In genomic region chr19:17749912-17750317, GRCh38 we compare ENCODE assay signal across 12 cellular contexts. TPM values are rescaled to one million over a fixed set of nuclear protein-coding genes. Genes with fewer than 3 reads are reported as not detected.
A peak's percentile ranks its signal among the peaks of the same experiment; 100 is the strongest.
DNase-seq lines count a peak whose midpoint lies in the region; ATAC-seq, FAIRE-seq and TF ChIP-seq lines count a peak whose summit lies in the region.
"Had no signal": no experiment of that assay in that cellular context is flagged by ENCODE, and none has a peak within 500 bp of the region (broad histone marks: within the 10 kb centered on the region; RNA-seq: fewer than 3 reads in every experiment).

No MANE protein-coding gene starts in this region.

- POLR2A ChIA-PET in A549 (lab: Yijun Ruan, JAX), result no interaction called here

- FAIRE-seq in A549 (lab: Jason Lieb, UNC), result no peak
- FAIRE-seq: GM12892, H54 had no signal

- H3K27ac ChIP-seq in A549, result peak overlapping the region in 1 of 2 experiments; percentile 47; a peak in 3 of 6 replicates
- H3K27ac ChIP-seq in KOPT-K1 (ENCODE audit: low read depth, low read length, poor library complexity, severe bottlenecking), result peak overlapping the region; percentile 92
- peak overlapping the region in 1 of 3 donors; percentile 13 for H3K27ac ChIP-seq in right lobe of liver

- no peak for TF ChIP-seq RAD21 in A549 (conservative IDR thresholded peaks at IDR 0.05 in 1 of 2, IDR thresholded peaks at IDR 0.05 in 1 of 2)

- H3K4me3 Mint-ChIP-seq in activated T-helper 2 cell treated with anti-CD3 and anti-CD28 coated beads, Interferon-gamma antibody, Interleukin-2, Interleukin-4, amounts not matched to agents 10 μg/mL and 5 μg/mL and 100 μg/mL, durations not matched to agents 14 hours and 24 hours and 36 hours (ENCODE audit: low read depth), result peak overlapping the region; percentile 88
- no peak overlapping the region for H3K4me3 Mint-ChIP-seq in HFFc6

- CTCF ChIA-PET in A549 (lab: Yijun Ruan, JAX), result interaction anchor here (5.9 kb wide), 1 partner anchor 16 kb away, joined by 29 read pairs; no protein-coding TSS in a partner anchor

- peaks cover 38% of the 10 kb centered on the region for H3K4me1 Mint-ChIP-seq in activated T-helper 2 cell treated with anti-CD3 and anti-CD28 coated beads, Interferon-gamma antibody, Interleukin-2, Interleukin-4, amounts not matched to agents 10 μg/mL and 5 μg/mL and 100 μg/mL, durations not matched to agents 14 hours and 24 hours and 36 hours (ENCODE audit: low read depth)
- no peaks in the 10 kb centered on the region for H3K4me1 Mint-ChIP-seq in HFFc6 (ENCODE audit: low read depth)

- H3K9me3 Mint-ChIP-seq in activated T-helper 2 cell treated with anti-CD3 and anti-CD28 coated beads, Interferon-gamma antibody, Interleukin-2, Interleukin-4, amounts not matched to agents 10 μg/mL and 5 μg/mL and 100 μg/mL, durations not matched to agents 14 hours and 24 hours and 36 hours, result no peaks in the 10 kb centered on the region
- H3K9me3 Mint-ChIP-seq in HFFc6, result no peaks in the 10 kb centered on the region

- WGBS in A549 (ENCODE audit: missing lambda C conversion rate), result 21% methylated on average over 6 of the region's 8 CpGs
- 30% methylated on average over 4 of the region's 8 CpGs for WGBS in right lobe of liver (ENCODE audit: insufficient coverage, low coverage, low lambda C conversion rate, missing lambda C conversion rate)

- no peak overlapping the region for H3K4me3 ChIP-seq in A549
- no peak overlapping the region for H3K4me3 ChIP-seq in right lobe of liver

- no peak for TF ChIP-seq POLR2A in A549 (IDR thresholded peaks at IDR 0.05; ENCODE audit: low read length)
- TF ChIP-seq POLR2A in right lobe of liver (IDR thresholded peaks at IDR 0.05), result no peak

- H3K4me2 ChIP-seq in A549, result peak overlapping the region; percentile 31; the same call in 2 of the 3 replicates

- TF ChIP-seq EP300 in A549 (IDR thresholded peaks at IDR 0.05), result no peak

- peaks cover 12% of the 10 kb centered on the region for H3K36me3 ChIP-seq in KOPT-K1 (ENCODE audit: insufficient read depth, low read length)
- no peaks in the 10 kb centered on the region for H3K36me3 ChIP-seq in right lobe of liver

- no peak for TF ChIP-seq CTCF in A549 (IDR thresholded peaks at IDR 0.05)
- TF ChIP-seq CTCF in right lobe of liver (IDR thresholded peaks at IDR 0.05), result no peak
- no peak for TF ChIP-seq CTCF in HFFc6 (IDR thresholded peaks at IDR 0.05)

- no peaks in the 10 kb centered on the region for H3K27me3 ChIP-seq in right lobe of liver

- H3K4me1 ChIP-seq in A549, result peaks cover 11% of the 10 kb centered on the region
- no peaks in the 10 kb centered on the region for H3K4me1 ChIP-seq in right lobe of liver

- peak overlapping the region; percentile 92 for H3K27ac Mint-ChIP-seq in activated T-helper 2 cell treated with anti-CD3 and anti-CD28 coated beads, Interferon-gamma antibody, Interleukin-2, Interleukin-4, amounts not matched to agents 10 μg/mL and 5 μg/mL and 100 μg/mL, durations not matched to agents 14 hours and 24 hours and 36 hours
- H3K27ac Mint-ChIP-seq in HFFc6, result no peak overlapping the region

- peaks cover 24% of the 10 kb centered on the region for H3K36me3 Mint-ChIP-seq in activated T-helper 2 cell treated with anti-CD3 and anti-CD28 coated beads, Interferon-gamma antibody, Interleukin-2, Interleukin-4, amounts not matched to agents 10 μg/mL and 5 μg/mL and 100 μg/mL, durations not matched to agents 14 hours and 24 hours and 36 hours (ENCODE audit: low read depth)
- H3K36me3 Mint-ChIP-seq in HFFc6 (ENCODE audit: low read depth), result no peaks in the 10 kb centered on the region

- intact Hi-C loops in activated T-helper 2 cell treated with anti-CD3 and anti-CD28 coated beads, Interferon-gamma antibody, Interleukin-2, Interleukin-4, amounts not matched to agents 10 μg/mL and 5 μg/mL and 100 μg/mL, durations not matched to agents 14 hours and 24 hours and 36 hours (cut with micrococcal nuclease), result loop anchor here (5.0 kb wide), 1 partner anchor 107 kb away; the partner anchor contains the start of gene RPL18A
- intact Hi-C loops in right lobe of liver (cut with DNase I), result no loop called here

- ATAC-seq in A549 (peak; percentile 15 to 26; a peak in 2 of 6 replicates), right lobe of liver (peak; percentile 6 to 50 (median 28)), GM19467 (IDR thresholded peaks at IDR 0.05; ENCODE audit: unreplicated experiment) (no peak)

- DNase-seq in A549 (ENCODE audit: low read depth in 1 of 2, low spot score in 1 of 2) (peak in 1 of 2 experiments; percentile 24), right lobe of liver (peak in 1 of 3 donors; percentile 39), HFFc6 (no peak), COLO668 (lab: John Stamatoyannopoulos, UW; ENCODE audit: unreplicated experiment) (no peak), SK-N-DZ (ENCODE audit: low spot score) (no peak)
- no peak for DNase-seq in activated T-helper 2 cell treated with anti-CD3 and anti-CD28 coated beads, Interferon-gamma antibody, Interleukin-2, Interleukin-4, amounts not matched to agents 10 μg/mL and 5 μg/mL and 100 μg/mL, durations not matched to agents 14 hours and 24 hours and 36 hours (ENCODE audit: low spot score)
- DNase-seq: effector CD4-positive, alpha-beta T cell; NCI-H187 had no signal

- no peaks in the 10 kb centered on the region for H3K9me3 ChIP-seq in A549
- H3K9me3 ChIP-seq in KOPT-K1 (ENCODE audit: insufficient read depth, low read length, poor library complexity, severe bottlenecking), result no peaks in the 10 kb centered on the region
- no peaks in the 10 kb centered on the region for H3K9me3 ChIP-seq in right lobe of liver

- H3K27me3 Mint-ChIP-seq in activated T-helper 2 cell treated with anti-CD3 and anti-CD28 coated beads, Interferon-gamma antibody, Interleukin-2, Interleukin-4, amounts not matched to agents 10 μg/mL and 5 μg/mL and 100 μg/mL, durations not matched to agents 14 hours and 24 hours and 36 hours (ENCODE audit: low read depth), result no peaks in the 10 kb centered on the region
- peaks cover 3% of the 10 kb centered on the region; the same call in 1 of the 2 replicates for H3K27me3 Mint-ChIP-seq in HFFc6 (ENCODE audit: insufficient read depth)

TF ChIP-seq in A549, 52 proteins besides CTCF, POLR2A, EP300 and RAD21:
- TF ChIP-seq BHLHE40 (IDR thresholded peaks at IDR 0.05; ENCODE audit: low read depth, low read length), result no peak
- no peak for TF ChIP-seq ZC3H11A (IDR thresholded peaks at IDR 0.05)
- no peak for TF ChIP-seq FOSB (CRISPR knock-in tag; IDR thresholded peaks at IDR 0.05)
- TF ChIP-seq KDM5A (IDR thresholded peaks at IDR 0.05), result no peak
- no peak for TF ChIP-seq CBX8 (IDR thresholded peaks at IDR 0.05)
- TF ChIP-seq MAX (IDR thresholded peaks at IDR 0.05), result no peak
- TF ChIP-seq SREBF2 (IDR thresholded peaks at IDR 0.05), result no peak
- TF ChIP-seq ZFP36 (IDR thresholded peaks at IDR 0.05; ENCODE audit: borderline replicate concordance, partially characterized antibody), result peak; percentile 58
- no peak for TF ChIP-seq NR3C1 (IDR thresholded peaks at IDR 0.05)

RNA-seq across cellular contexts. Expression of gene FCHO1, which starts 1.4 kb away (rescaled TPM):
- polyA plus RNA-seq in A549 (2011; rRNA removed), result 1.7 and 2.2 TPM in 2 replicates
- polyA plus RNA-seq in A549 (2012; cell fraction: cytosol; rRNA removed), result 4.2 and 6.1 TPM in 2 replicates
- 9.9 and 11.3 TPM in 2 replicates for polyA plus RNA-seq in A549 (2012; cell fraction: nucleus; rRNA removed)
- 13.1 to 14.3 TPM (median 13.6 TPM) in 3 replicates for polyA plus RNA-seq in A549 (2017; fragmentation: RNase III; extraction: RNeasy Plus Mini Kit Qiagen cat#74134 plus additional on column Dnase treatment)
- 3.3 and 4.6 TPM in 2 replicates for polyA minus RNA-seq in A549 (2011; rRNA and poly(A)+ RNA removed)
- 74.7 and 75.6 TPM in 2 replicates for total RNA-seq in activated T-helper 2 cell treated with anti-CD3 and anti-CD28 coated beads, Interferon-gamma antibody, Interleukin-2, Interleukin-4, amounts not matched to agents 10 μg/mL and 5 μg/mL and 100 μg/mL, durations not matched to agents 14 hours and 24 hours and 36 hours
- 1 to 10 TPM in 4 of 6 experiments, under 1 TPM in 2; 0.93 to 3.6 (median 1.3) TPM for total RNA-seq in right lobe of liver
- total RNA-seq in HFFc6 (2021; fragmentation: NEBNext Ultra II Directional; extraction: Animal tissue kit (Norgen Biotek cat#: 25700)), result 1 to 10 TPM in 1 of 6 experiments, under 1 TPM in 5; 0.31 to 1.1 (median 0.40) TPM
- polyA plus RNA-seq in SK-N-DZ (2014; cell fraction: cytosol; rRNA removed), result 11.8 and 13.1 TPM in 2 replicates
- 15.7 and 16.8 TPM in 2 replicates for polyA plus RNA-seq in SK-N-DZ (2014; cell fraction: nucleus; rRNA removed)

RNA-seq across cellular contexts. Expression of gene MAP1S, which starts 30.6 kb away (rescaled TPM):
- 8.3 and 10.6 TPM in 2 replicates for polyA plus RNA-seq in A549 (2011; rRNA removed)
- 29.2 and 30.3 TPM in 2 replicates for polyA plus RNA-seq in A549 (2012; cell fraction: cytosol; rRNA removed)
- 56.0 and 85.3 TPM in 2 replicates for polyA plus RNA-seq in A549 (2012; cell fraction: nucleus; rRNA removed)
- 23.2 to 26.9 TPM (median 26.4 TPM) in 3 replicates for polyA plus RNA-seq in A549 (2017; fragmentation: RNase III; extraction: RNeasy Plus Mini Kit Qiagen cat#74134 plus additional on column Dnase treatment)
- 19.2 and 23.6 TPM in 2 replicates for polyA minus RNA-seq in A549 (2011; rRNA and poly(A)+ RNA removed)
- 66.7 and 80.3 TPM in 2 replicates for total RNA-seq in activated T-helper 2 cell treated with anti-CD3 and anti-CD28 coated beads, Interferon-gamma antibody, Interleukin-2, Interleukin-4, amounts not matched to agents 10 μg/mL and 5 μg/mL and 100 μg/mL, durations not matched to agents 14 hours and 24 hours and 36 hours
- total RNA-seq in right lobe of liver, result 10 to 100 TPM; 11.1 to 31.3 (median 14.9) TPM
- 10 to 100 TPM; 56.0 to 77.9 (median 68.2) TPM for total RNA-seq in HFFc6 (2021; fragmentation: NEBNext Ultra II Directional; extraction: Animal tissue kit (Norgen Biotek cat#: 25700))
- 9.4 and 23.3 TPM in 2 replicates for polyA plus RNA-seq in SK-N-DZ (2014; cell fraction: cytosol; rRNA removed)
- polyA plus RNA-seq in SK-N-DZ (2014; cell fraction: nucleus; rRNA removed), result 5.7 and 20.2 TPM in 2 replicates

RNA-seq across cellular contexts. Expression of gene B3GNT3, which starts 45.0 kb away (rescaled TPM):
- 2.7 and 4.8 TPM in 2 replicates for polyA plus RNA-seq in A549 (2011; rRNA removed)
- 0.61 and 0.80 TPM in 2 replicates for polyA plus RNA-seq in A549 (2012; cell fraction: cytosol; rRNA removed)
- 2.0 and 2.8 TPM in 2 replicates for polyA plus RNA-seq in A549 (2012; cell fraction: nucleus; rRNA removed)
- polyA plus RNA-seq in A549 (2017; fragmentation: RNase III; extraction: RNeasy Plus Mini Kit Qiagen cat#74134 plus additional on column Dnase treatment), result 1.6 to 2.4 TPM (median 1.8 TPM) in 3 replicates
- 3.0 and 3.3 TPM in 2 replicates for polyA minus RNA-seq in A549 (2011; rRNA and poly(A)+ RNA removed)
- not detected in 2 replicates for total RNA-seq in activated T-helper 2 cell treated with anti-CD3 and anti-CD28 coated beads, Interferon-gamma antibody, Interleukin-2, Interleukin-4, amounts not matched to agents 10 μg/mL and 5 μg/mL and 100 μg/mL, durations not matched to agents 14 hours and 24 hours and 36 hours
- total RNA-seq in right lobe of liver, result 10 to 100 TPM in 2 of 6 experiments, 1 to 10 TPM in 3, under 1 TPM in 1; 0.26 to 13.6 (median 3.1) TPM
- not detected for total RNA-seq in HFFc6 (2021; fragmentation: NEBNext Ultra II Directional; extraction: Animal tissue kit (Norgen Biotek cat#: 25700))
- polyA plus RNA-seq in SK-N-DZ (2014; cell fraction: cytosol; rRNA removed), result not detected in 2 replicates
- not detected in 2 replicates for polyA plus RNA-seq in SK-N-DZ (2014; cell fraction: nucleus; rRNA removed)

Comparison
In these comparisons a context has a peak if more than half of its experiments do, and no peak if none do; other contexts are left out.
1. RNA of gene FCHO1, which starts 1.4 kb away (total RNA-seq): 74.7 to 75.6 TPM in activated T-helper 2 cell treated with anti-CD3 and anti-CD28 coated beads, Interferon-gamma antibody, Interleukin-2, Interleukin-4, amounts not matched to agents 10 μg/mL and 5 μg/mL and 100 μg/mL, durations not matched to agents 14 hours and 24 hours and 36 hours; 0.93 to 3.6 TPM in right lobe of liver and 0.31 to 1.1 TPM in HFFc6; every median in the first group is over 10 times any median in the second.